In genomic region chr6:16711551-16712249, GRCh38 we compare ENCODE assay signal across 10 cellular contexts. TPM values are rescaled to one million over a fixed set of nuclear protein-coding genes. Genes with fewer than 3 reads are reported as not detected.
DNase-seq lines count a peak whose midpoint lies in the region; ATAC-seq and TF ChIP-seq lines count a peak whose summit lies in the region.
"Had no signal": no experiment of that assay in that cellular context is flagged by ENCODE, and none has a peak within 500 bp of the region (broad histone marks: within the 10 kb centered on the region; RNA-seq: fewer than 3 reads in every experiment).

No MANE protein-coding gene starts in this region.

- BruUV-seq in PC-3 (replicated peaks; lab: Mats Ljungman, UMichigan): no TSS peak

- peak overlapping the region; percentile 91 for H3K27ac Mint-ChIP-seq in activated CD8-positive, alpha-beta memory T cell treated with anti-CD3 and anti-CD28 coated beads, Interleukin-2, amount 10 ng/mL, durations not matched to agents 7 days and 5 days
- peak overlapping the region; percentile 90 for H3K27ac Mint-ChIP-seq in stimulated activated naive B cell treated with anti-CD40 and anti-IgM and Interleukin-4, amounts not matched to agents 10 μg/mL and 1 μg/mL and 100 μg/mL, for 72 hours

- H3K27me3 ChIP-seq in PC-3 (ENCODE audit: low read length) (no peaks in the 10 kb centered on the region), breast epithelium (no peaks in the 10 kb centered on the region)
- H3K27me3 ChIP-seq: BLaER1 had no signal

- no peaks in the 10 kb centered on the region for H3K27me3 Mint-ChIP-seq in activated CD8-positive, alpha-beta memory T cell treated with anti-CD3 and anti-CD28 coated beads, Interleukin-2, amount 10 ng/mL, durations not matched to agents 7 days and 5 days
- no peaks in the 10 kb centered on the region for H3K27me3 Mint-ChIP-seq in stimulated activated naive B cell treated with anti-CD40 and anti-IgM and Interleukin-4, amounts not matched to agents 10 μg/mL and 1 μg/mL and 100 μg/mL, for 72 hours

- H3F3A ChIP-seq in PC-3 (ENCODE audit: low read length, unreplicated experiment): peaks cover 14% of the 10 kb centered on the region

- H3K79me2 ChIP-seq in PC-3 (ENCODE audit: low read length): peaks cover 47% of the 10 kb centered on the region

- H3K4me1 ChIP-seq in PC-3 (ENCODE audit: insufficient read depth, low read length) (peaks cover 41% of the 10 kb centered on the region), breast epithelium (no peaks in the 10 kb centered on the region)

- no peaks in the 10 kb centered on the region for H4K20me1 ChIP-seq in PC-3 (ENCODE audit: low read length)
- H4K20me1 ChIP-seq: BLaER1 had no signal

- peak overlapping the region; percentile 98 for H3K27ac ChIP-seq in PC-3 (ENCODE audit: low read length)
- H3K27ac ChIP-seq in breast epithelium: peak overlapping the region; percentile 79 to 83
- H3K27ac ChIP-seq: BLaER1 had no signal

- H3K9me3 ChIP-seq in PC-3 (ENCODE audit: low read length) (no peaks in the 10 kb centered on the region), breast epithelium (no peaks in the 10 kb centered on the region)
- H3K9me3 ChIP-seq: BLaER1 had no signal

- CTCF ChIA-PET in activated CD8-positive, alpha-beta memory T cell treated with anti-CD3 and anti-CD28 coated beads, Interleukin-2, amount 10 ng/mL, durations not matched to agents 7 days and 5 days (lab: Charles Lee): interaction anchor here (1.2 to 4.4 kb wide), 12 partner anchors 11 to 302 kb away, joined by 3 to 40 read pairs (median 6); partner anchors contain the start of gene ATXN1
- CTCF ChIA-PET in PC-3 (lab: Charles Lee): interaction anchor here (1.2 to 1.3 kb wide), 2 partner anchors 198 to 200 kb away, joined by 3 to 6 read pairs; no protein-coding TSS in a partner anchor

- H3K9ac ChIP-seq in PC-3 (ENCODE audit: low read length): peak overlapping the region; percentile 88
- H3K9ac ChIP-seq: BLaER1 had no signal

- peaks cover 67% of the 10 kb centered on the region for H3K4me1 Mint-ChIP-seq in activated CD8-positive, alpha-beta memory T cell treated with anti-CD3 and anti-CD28 coated beads, Interleukin-2, amount 10 ng/mL, durations not matched to agents 7 days and 5 days
- H3K4me1 Mint-ChIP-seq in stimulated activated naive B cell treated with anti-CD40 and anti-IgM and Interleukin-4, amounts not matched to agents 10 μg/mL and 1 μg/mL and 100 μg/mL, for 72 hours: peaks cover 36 to 67% of the 10 kb centered on the region in 2 donors

- H3K9me2 ChIP-seq in PC-3 (replicated peaks; ENCODE audit: low read length): no peaks in the 10 kb centered on the region

- H3K4me3 ChIP-seq in PC-3 (ENCODE audit: low read length) (peak overlapping the region; percentile 64), breast epithelium (no peak overlapping the region)
- H3K4me3 ChIP-seq: BLaER1 had no signal

- H2AFZ ChIP-seq in PC-3 (ENCODE audit: low read length): no peak overlapping the region

- peak; percentile 69 for ATAC-seq in activated CD8-positive, alpha-beta memory T cell treated with anti-CD3 and anti-CD28 coated beads, Interleukin-2, amount 10 ng/mL, durations not matched to agents 7 days and 5 days
- ATAC-seq in PC-3: peak; percentile 69
- ATAC-seq in stimulated activated naive B cell treated with anti-CD40 and anti-IgM and Interleukin-4, amounts not matched to agents 10 μg/mL and 1 μg/mL and 100 μg/mL, for 72 hours (replicated peaks): peak; percentile 0 to 1

- H3K9me3 Mint-ChIP-seq in activated CD8-positive, alpha-beta memory T cell treated with anti-CD3 and anti-CD28 coated beads, Interleukin-2, amount 10 ng/mL, durations not matched to agents 7 days and 5 days (ENCODE audit: low read depth): no peaks in the 10 kb centered on the region
- H3K9me3 Mint-ChIP-seq in stimulated activated naive B cell treated with anti-CD40 and anti-IgM and Interleukin-4, amounts not matched to agents 10 μg/mL and 1 μg/mL and 100 μg/mL, for 72 hours: peaks cover 0 to 1% of the 10 kb centered on the region in 2 donors

- no peaks in the 10 kb centered on the region for H3K36me3 ChIP-seq in PC-3 (ENCODE audit: low read depth, low read length)
- no peaks in the 10 kb centered on the region for H3K36me3 ChIP-seq in breast epithelium
- H3K36me3 ChIP-seq: BLaER1 had no signal

- intact Hi-C loops in PC-3 (cut with micrococcal nuclease) (loop anchor here (1.0 to 5.0 kb wide), 8 partner anchors 15 to 379 kb away; no protein-coding TSS in a partner anchor), breast epithelium (cut with DNase I; ENCODE audit: low total_unique reads) (no loop called here), posterior vena cava (cut with DNase I) (no loop called here)

- TF ChIP-seq CTCF in PC-3 (conservative IDR thresholded peaks at IDR 0.05; ENCODE audit: low read depth, low read length) (peak; percentile 65), breast epithelium (IDR thresholded peaks at IDR 0.05) (no peak)

- POLR2A ChIA-PET in PC-3 (lab: Charles Lee; ENCODE audit: unreplicated experiment): interaction anchor here (0.6 kb wide), 1 partner anchor 129 kb away, joined by 3 read pairs; no protein-coding TSS in a partner anchor

- peak; percentile 81 for DNase-seq in activated CD8-positive, alpha-beta memory T cell treated with anti-CD3 and anti-CD28 coated beads, Interleukin-2, amount 10 ng/mL, durations not matched to agents 7 days and 5 days
- no peak for DNase-seq in activated CD8-positive, alpha-beta memory T cell treated with anti-CD3 and anti-CD28 coated beads, Interleukin-2, amount 50 U/mL, for 48 hours
- DNase-seq in PC-3 (peak; percentile 90), breast epithelium (ENCODE audit: low spot score in 2 of 2) (no peak), posterior vena cava (ENCODE audit: low spot score) (no peak), cerebellar nuclear complex (lab: John Stamatoyannopoulos, UW) (no peak), AG08395 (ENCODE audit: low spot score) (no peak)
- no peak for DNase-seq in stimulated activated naive B cell treated with anti-CD40 and anti-IgM and Interleukin-4, amounts not matched to agents 10 μg/mL and 1 μg/mL and 100 μg/mL, for 72 hours
- DNase-seq: naive B cell had no signal

- peak overlapping the region; percentile 95 for H3K4me2 ChIP-seq in PC-3 (ENCODE audit: low read length)

- peaks cover 20% of the 10 kb centered on the region for H3K36me3 Mint-ChIP-seq in activated CD8-positive, alpha-beta memory T cell treated with anti-CD3 and anti-CD28 coated beads, Interleukin-2, amount 10 ng/mL, durations not matched to agents 7 days and 5 days
- peaks cover 22 to 42% of the 10 kb centered on the region in 2 donors for H3K36me3 Mint-ChIP-seq in stimulated activated naive B cell treated with anti-CD40 and anti-IgM and Interleukin-4, amounts not matched to agents 10 μg/mL and 1 μg/mL and 100 μg/mL, for 72 hours
- H3K36me3 Mint-ChIP-seq: naive B cell had no signal

- peak overlapping the region; percentile 74 for H3K4me3 Mint-ChIP-seq in activated CD8-positive, alpha-beta memory T cell treated with anti-CD3 and anti-CD28 coated beads, Interleukin-2, amount 10 ng/mL, durations not matched to agents 7 days and 5 days
- peak overlapping the region; percentile 37 to 61 for H3K4me3 Mint-ChIP-seq in stimulated activated naive B cell treated with anti-CD40 and anti-IgM and Interleukin-4, amounts not matched to agents 10 μg/mL and 1 μg/mL and 100 μg/mL, for 72 hours

- no peak for TF ChIP-seq POLR2A in breast epithelium (IDR thresholded peaks at IDR 0.05)

RNA-seq across cellular contexts. Expression of gene ATXN1, which starts 49.6 kb away (rescaled TPM):
- 100 to 1,000 TPM in 1 of 2 experiments, 10 to 100 TPM in 1; 84.6 to 117 TPM for total RNA-seq in activated CD8-positive, alpha-beta memory T cell treated with anti-CD3 and anti-CD28 coated beads, Interleukin-2, amount 10 ng/mL, durations not matched to agents 7 days and 5 days
- total RNA-seq in PC-3 (2014; rRNA removed) (19.1 and 27.0 TPM in 2 replicates), breast epithelium (10 to 100 TPM; 26.7 to 63.2 (median 37.4) TPM), posterior vena cava (10 to 100 TPM; 63.1 to 72.2 TPM)

Comparison
In these comparisons a context has a peak if more than half of its experiments do, and no peak if none do; other contexts are left out.
1. DNase-seq: peak in activated CD8-positive, alpha-beta memory T cell treated with anti-CD3 and anti-CD28 coated beads, Interleukin-2, amount 10 ng/mL, durations not matched to agents 7 days and 5 days (single experiment) and PC-3 (single experiment); none in activated CD8-positive, alpha-beta memory T cell treated with anti-CD3 and anti-CD28 coated beads, Interleukin-2, amount 50 U/mL, for 48 hours (single experiment), breast epithelium (0 of 2), stimulated activated naive B cell treated with anti-CD40 and anti-IgM and Interleukin-4, amounts not matched to agents 10 μg/mL and 1 μg/mL and 100 μg/mL, for 72 hours (single experiment), posterior vena cava (single experiment), cerebellar nuclear complex (0 of 2) and AG08395 (single experiment).
2. ATAC-seq: peak in every context shown above with its lines; median percentile 69 in activated CD8-positive, alpha-beta memory T cell treated with anti-CD3 and anti-CD28 coated beads, Interleukin-2, amount 10 ng/mL, durations not matched to agents 7 days and 5 days; 69 in PC-3; 0 in stimulated activated naive B cell treated with anti-CD40 and anti-IgM and Interleukin-4, amounts not matched to agents 10 μg/mL and 1 μg/mL and 100 μg/mL, for 72 hours.